12 cellular contexts compared by ENCODE assay signal in the genomic region with DNA sequence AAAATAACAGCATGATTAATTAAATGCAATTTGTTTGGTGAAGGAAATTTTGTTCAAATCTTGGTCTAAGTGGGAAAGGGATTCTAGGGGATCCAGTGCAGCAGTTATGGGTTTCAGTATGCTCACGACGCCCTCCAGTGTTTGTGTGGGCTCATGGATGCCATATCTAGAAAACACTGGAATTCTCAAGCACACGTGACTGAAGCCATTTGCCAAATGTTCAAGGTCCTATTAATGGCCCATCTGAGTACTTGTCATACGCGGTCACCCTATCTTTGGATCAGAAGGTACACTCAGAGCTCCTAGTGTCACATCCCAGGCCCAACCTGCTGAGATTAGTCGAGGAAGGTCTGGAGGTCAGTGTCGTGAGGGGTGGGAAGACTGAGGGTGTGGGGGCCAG. TPM values are rescaled to one million over a fixed set of nuclear protein-coding genes. Genes with fewer than 3 reads are reported as not detected.
A peak's percentile ranks its signal among the peaks of the same experiment; 100 is the strongest.
DNase-seq lines count a peak whose midpoint lies in the region; ATAC-seq, FAIRE-seq and TF ChIP-seq lines count a peak whose summit lies in the region.
"Not testable (repeated sequence)": the region's sequence is repeated elsewhere in the genome, so short reads cannot be mapped to it uniquely, and the experiment has no call there.
"Had no signal": no experiment of that assay in that cellular context is flagged by ENCODE, and none has a peak within 500 bp of the region (broad histone marks: within the 10 kb centered on the region; RNA-seq: fewer than 3 reads in every experiment).

No MANE protein-coding gene starts in this region.

- H2AFZ ChIP-seq in GM12878 (ENCODE audit: control insufficient read depth, low read depth, low read length); HepG2 (ENCODE audit: low read length); osteoblast (ENCODE audit: low read length): not testable (repeated sequence)

- not testable (repeated sequence) for H3K4me1 Mint-ChIP-seq in CD8-positive, alpha-beta T cell (ENCODE audit: low read depth)

- intact Hi-C loops in CD8-positive, alpha-beta T cell (cut with DNase I, micrococcal nuclease); GM12878 (cut with micrococcal nuclease; ENCODE audit: unreplicated experiment): not testable (repeated sequence)
- intact Hi-C loops in heart left ventricle (cut with DNase I), result loop anchor here in 3 of 10 donors (5.0 kb wide), 3 partner anchors 89 to 99 kb away; no protein-coding TSS in a partner anchor
- intact Hi-C loops in HepG2 (cut with micrococcal nuclease; ENCODE audit: unreplicated experiment), result loop anchor here (5.0 kb wide), 1 partner anchor 94 kb away; no protein-coding TSS in a partner anchor

- not testable (repeated sequence) for H3K36me3 ChIP-seq in CD8-positive, alpha-beta T cell (ENCODE audit: insufficient read depth, low read length); GM12878 (ENCODE audit: control insufficient read depth in 2 of 2, insufficient read depth in 2 of 2, low read length in 1 of 2); heart left ventricle; HepG2 (replicated peaks in 1 of 2; ENCODE audit: control insufficient read depth in 1 of 2, insufficient read depth in 2 of 2, low read length in 2 of 2); osteoblast (ENCODE audit: insufficient read depth, low read length)

- not testable (repeated sequence) for H3K36me3 Mint-ChIP-seq in CD8-positive, alpha-beta T cell

- not testable (repeated sequence) for H3K4me3 ChIP-seq in CD8-positive, alpha-beta T cell (ENCODE audit: low read depth, low read length); GM12878; heart left ventricle; HepG2 (replicated peaks in 1 of 3; ENCODE audit: insufficient read depth in 1 of 3, low read depth in 2 of 3, low read length in 3 of 3); osteoblast (ENCODE audit: insufficient read depth, low read length)

- not testable (repeated sequence) for H3K27ac ChIP-seq in CD8-positive, alpha-beta T cell (ENCODE audit: low read depth, low read length); GM12878 (ENCODE audit: control insufficient read depth, insufficient read depth); heart left ventricle; HepG2 (ENCODE audit: extremely low read length, insufficient read depth, low read length); osteoblast (ENCODE audit: low read depth, low read length)

- not testable (repeated sequence) for H3K27ac Mint-ChIP-seq in CD8-positive, alpha-beta T cell

- not testable (repeated sequence) for DNase-seq in CD8-positive, alpha-beta T cell; H54 (ENCODE audit: insufficient read length, low spot score); GM12878 (ENCODE audit: low read depth, low spot score); heart left ventricle; HepG2 (ENCODE audit: low spot score); osteoblast (ENCODE audit: insufficient read length, low spot score, missing footprints)

- H3K9me3 ChIP-seq in CD8-positive, alpha-beta T cell (ENCODE audit: low read length); GM12878 (replicated peaks; ENCODE audit: control insufficient read depth, insufficient read depth, low read length); heart left ventricle; HepG2 (ENCODE audit: low read length); osteoblast (ENCODE audit: low read depth, low read length): not testable (repeated sequence)

- not testable (repeated sequence) for H3K4me2 ChIP-seq in GM12878 (ENCODE audit: control insufficient read depth, insufficient read depth); HepG2 (ENCODE audit: low read depth, low read length); osteoblast (ENCODE audit: insufficient read depth, low read length)

- H3K4me1 ChIP-seq in CD8-positive, alpha-beta T cell (ENCODE audit: insufficient read depth, low read length); GM12878 (ENCODE audit: control insufficient read depth, insufficient read depth, low read length); heart left ventricle: not testable (repeated sequence)
- H3K4me1 ChIP-seq in HepG2 (ENCODE audit: insufficient read depth, low read length), result peaks cover 17% of the 10 kb centered on the region
- peaks cover 10% of the 10 kb centered on the region for H3K4me1 ChIP-seq in osteoblast (ENCODE audit: insufficient read depth, low read length)

- not testable (repeated sequence) for TF ChIP-seq CTCF in CD8-positive, alpha-beta T cell (IDR thresholded peaks at IDR 0.05); GM12878 (IDR thresholded peaks at IDR 0.05 in 2 of 3, conservative IDR thresholded peaks at IDR 0.05 in 1 of 3; ENCODE audit: control insufficient read depth in 2 of 3, extremely low read depth in 1 of 3, insufficient read depth in 1 of 3, low read depth in 3 of 3, low read length in 3 of 3); heart left ventricle (IDR thresholded peaks at IDR 0.05); HepG2 (CRISPR knock-in tag; IDR thresholded peaks at IDR 0.05)
- TF ChIP-seq CTCF in osteoblast (IDR thresholded peaks at IDR 0.05; ENCODE audit: extremely low read depth, low read depth, low read length), result peak; percentile 6

- TF ChIP-seq RAD21 in GM12878 (IDR thresholded peaks at IDR 0.05; ENCODE audit: insufficient read depth, low read depth, low read length); HepG2 (CRISPR knock-in tag; IDR thresholded peaks at IDR 0.05): not testable (repeated sequence)

- not testable (repeated sequence) for TF ChIP-seq EP300 in GM12878 (IDR thresholded peaks at IDR 0.05; ENCODE audit: borderline replicate concordance in 1 of 2, control insufficient read depth in 1 of 2, low read depth in 2 of 2, low read length in 2 of 2); HepG2 (IDR thresholded peaks at IDR 0.05; ENCODE audit: low read depth in 2 of 2, low read length in 2 of 2); HepG2 (CRISPR knock-in tag; IDR thresholded peaks at IDR 0.05; ENCODE audit: borderline replicate concordance)

- WGBS in GM12878 (ENCODE audit: insufficient coverage, insufficient replicate concordance, low lambda C conversion rate, missing lambda C conversion rate), result no CpG with 5 or more reads among the region's 7 CpGs
- 17% methylated on average over 2 of the region's 7 CpGs; no CpG with 5 or more reads in 3 of the 4 donors for WGBS in heart left ventricle, 4 donors
- WGBS in HepG2 (ENCODE audit: low lambda C conversion rate), result 24% methylated on average over 2 of the region's 7 CpGs

- not testable (repeated sequence) for BruUV-seq in GM12878 (replicated peaks; lab: Mats Ljungman, UMichigan); HepG2 (replicated peaks; lab: Mats Ljungman, UMichigan)

- not testable (repeated sequence) for H3K4me3 Mint-ChIP-seq in CD8-positive, alpha-beta T cell

- H3K27me3 Mint-ChIP-seq in CD8-positive, alpha-beta T cell (ENCODE audit: low read depth), result not testable (repeated sequence)

- not testable (repeated sequence) for H3K79me2 ChIP-seq in GM12878 (ENCODE audit: control insufficient read depth, insufficient read depth, low read length); HepG2 (ENCODE audit: insufficient read depth, low read length); osteoblast (ENCODE audit: insufficient read depth, low read length)

- H3K27me3 ChIP-seq in CD8-positive, alpha-beta T cell (ENCODE audit: insufficient read depth, low read length); GM12878 (replicated peaks in 1 of 2; ENCODE audit: control insufficient read depth in 2 of 2, insufficient read depth in 2 of 2, low read length in 1 of 2); heart left ventricle; HepG2 (ENCODE audit: control insufficient read depth in 1 of 2, insufficient read depth in 2 of 2, low read length in 2 of 2); osteoblast (ENCODE audit: insufficient read depth, low read length): not testable (repeated sequence)

- FAIRE-seq in H54 (lab: Jason Lieb, UNC), result peak; percentile 86
- peak; percentile 71 for FAIRE-seq in GM12878 (lab: Jason Lieb, UNC)
- FAIRE-seq in HepG2 (lab: Jason Lieb, UNC), result peak; percentile 92

- TF ChIP-seq POLR2A in H54 (IDR thresholded peaks at IDR 0.05; ENCODE audit: low read depth, low read length); GM12878 (IDR thresholded peaks at IDR 0.05; ENCODE audit: low read depth, low read length); heart left ventricle (IDR thresholded peaks at IDR 0.05); HepG2 (IDR thresholded peaks at IDR 0.05; ENCODE audit: insufficient read depth in 1 of 2, low read depth in 2 of 2, low read length in 2 of 2): not testable (repeated sequence)

- H4K20me1 ChIP-seq in GM12878 (ENCODE audit: control insufficient read depth, insufficient read depth); HepG2 (ENCODE audit: insufficient read depth, low read length); osteoblast (ENCODE audit: insufficient read depth, low read length): not testable (repeated sequence)

- peak; percentile 44 for ATAC-seq in CD8-positive, alpha-beta T cell
- peak; percentile 65; the same call in 2 of the 3 replicates for ATAC-seq in SK-N-SH treated with all-trans-retinoic acid at 6 μM for 48 hours
- ATAC-seq in GM12878, result peak; percentile 50
- peak in 3 of 4 donors; percentile 65 to 81 (median 76) for ATAC-seq in heart left ventricle
- peak; percentile 54 for ATAC-seq in HepG2

- H3K9ac ChIP-seq in GM12878 (ENCODE audit: control insufficient read depth, insufficient read depth, low read length); HepG2 (ENCODE audit: insufficient read depth, low read depth, low read length): not testable (repeated sequence)

- CTCF ChIA-PET in CD8-positive, alpha-beta T cell (lab: Charles Lee); GM12878 (lab: Yijun Ruan, JAX); HepG2 (lab: Yijun Ruan, JAX; ENCODE audit: low intra/inter-chr PET ratio, low total read pairs): not testable (repeated sequence)

- not testable (repeated sequence) for H3K9me3 Mint-ChIP-seq in CD8-positive, alpha-beta T cell

- in situ Hi-C loops in GM12878 (cut with MboI); HepG2 (cut with HindIII; ENCODE audit: extremely low pct_ligation_motif_present, low pct_unique_long_range_greater_than_20kb): not testable (repeated sequence)

- SMC1A ChIA-PET in GM12878 (lab: Charles Lee; ENCODE audit: uncharacterized antibody, unreplicated experiment), result not testable (repeated sequence)

- POLR2A ChIA-PET in CD8-positive, alpha-beta T cell (lab: Charles Lee); GM12878 (lab: Charles Lee); HepG2 (lab: Yijun Ruan, JAX): not testable (repeated sequence)

- RAD21 ChIA-PET in GM12878 (lab: Charles Lee; ENCODE audit: unreplicated experiment), result not testable (repeated sequence)

RNA-seq across cellular contexts. Expression of gene MICB, which starts 11.9 kb away (rescaled TPM):
- total RNA-seq in CD8-positive, alpha-beta T cell, result 10 to 100 TPM; 14.4 to 15.3 TPM
- 21.0 and 25.4 TPM in 2 replicates for total RNA-seq in GM12878 (2013; cell fraction: nucleolus; rRNA removed)
- 21.6 and 21.9 TPM in 2 replicates for total RNA-seq in GM12878 (2014; rRNA removed)
- total RNA-seq in GM12878 (2014; rRNA removed; fragmentation: Illumina TruSeq; extraction: Trizol), result 17.6 TPM in 2 replicates
- total RNA-seq in GM12878 (2021), result 15.6 and 18.0 TPM in 2 replicates
- polyA plus RNA-seq in GM12878 (2011; ENCODE audit: low read depth), result 7.4 TPM
- 26.6 and 37.1 TPM in 2 replicates for polyA plus RNA-seq in GM12878 (2011; rRNA removed)
- polyA plus RNA-seq in GM12878 (2011; cell fraction: cytosol; rRNA removed), result 37.5 and 41.0 TPM in 2 replicates
- 44.5 and 47.1 TPM in 2 replicates for polyA plus RNA-seq in GM12878 (2011; cell fraction: nucleus; rRNA removed)
- 9.0 and 13.7 TPM in 2 replicates for polyA plus RNA-seq in GM12878 (2012)
- polyA plus RNA-seq in GM12878 (2014; fragmentation: Illumina TruSeq; extraction: Trizol), result 25.2 and 29.8 TPM in 2 replicates
- polyA plus RNA-seq in GM12878 (2014; fragmentation: Nextera tagmentation; extraction: Ambion mirVana), result 10 to 100 TPM in 1 of 2 experiments, 1 to 10 TPM in 1; 9.0 to 11.3 TPM
- 23.7 and 25.5 TPM in 2 replicates for polyA plus RNA-seq in GM12878 (2014; rRNA removed)
- polyA plus RNA-seq in GM12878 (2016; fragmentation: Nextera tagmentation; extraction: Ambion mirVana), result 10 to 100 TPM; 12.1 to 12.6 TPM
- polyA minus RNA-seq in GM12878 (2011; rRNA and poly(A)+ RNA removed), result 45.5 and 57.2 TPM in 2 replicates
- 13.1 and 14.6 TPM in 2 replicates for polyA minus RNA-seq in GM12878 (2011; cell fraction: cytosol; rRNA and poly(A)+ RNA removed)
- 9.9 and 19.3 TPM in 2 replicates for polyA minus RNA-seq in GM12878 (2011; cell fraction: nucleus; rRNA and poly(A)+ RNA removed)
- 1 to 10 TPM; 1.1 to 8.8 (median 1.5) TPM for total RNA-seq in heart left ventricle
- polyA plus RNA-seq in heart left ventricle, result 1 to 10 TPM in 1 of 2 donors, under 1 TPM in 1; 0.84 to 1.3 TPM
- 9.0 and 12.5 TPM in 2 replicates for total RNA-seq in HepG2 (2016; rRNA removed; fragmentation: Illumina TruSeq; extraction: Trizol)
- total RNA-seq in HepG2 (2016; cell fraction: cytosol; rRNA removed; fragmentation: Illumina TruSeq; extraction: Trizol; ENCODE audit: low read depth), result 2.6 and 3.2 TPM in 2 replicates
- 9.5 and 13.1 TPM in 2 replicates for total RNA-seq in HepG2 (2016; cell fraction: insoluble cytoplasmic fraction; rRNA removed; fragmentation: Illumina TruSeq; extraction: Trizol)
- total RNA-seq in HepG2 (2016; cell fraction: membrane; rRNA removed; fragmentation: Illumina TruSeq; extraction: Trizol), result 6.9 TPM in 2 replicates
- total RNA-seq in HepG2 (2016; cell fraction: nucleus; rRNA removed; fragmentation: Illumina TruSeq; extraction: Trizol), result 11.1 and 13.6 TPM in 2 replicates
- 12.8 and 15.4 TPM in 2 replicates for polyA plus RNA-seq in HepG2 (2011; rRNA removed)
- 12.4 and 15.7 TPM in 2 replicates for polyA plus RNA-seq in HepG2 (2011; cell fraction: cytosol; rRNA removed)
- polyA plus RNA-seq in HepG2 (2011; cell fraction: nucleus; rRNA removed), result 5.2 and 6.2 TPM in 2 replicates
- 7.7 and 11.6 TPM in 2 replicates for polyA plus RNA-seq in HepG2 (2012)
- polyA plus RNA-seq in HepG2 (2016; cell fraction: cytosol; fragmentation: Illumina TruSeq; extraction: Trizol; ENCODE audit: low read depth), result 2.0 and 2.2 TPM in 2 replicates
- polyA plus RNA-seq in HepG2 (2016; cell fraction: insoluble cytoplasmic fraction; fragmentation: Illumina TruSeq; extraction: Trizol; ENCODE audit: low read depth), result 9.0 and 9.7 TPM in 2 replicates
- polyA plus RNA-seq in HepG2 (2016; cell fraction: membrane; fragmentation: Illumina TruSeq; extraction: Trizol; ENCODE audit: low read depth), result 4.3 and 4.8 TPM in 2 replicates
- polyA plus RNA-seq in HepG2 (2016; cell fraction: nucleus; fragmentation: Illumina TruSeq; extraction: Trizol; ENCODE audit: insufficient read depth, low read depth), result 18.1 and 19.7 TPM in 2 replicates
- polyA minus RNA-seq in HepG2 (2011; rRNA and poly(A)+ RNA removed; ENCODE audit: low replicate concordance), result 21.6 and 48.3 TPM in 2 replicates
- 9.7 and 10.3 TPM in 2 replicates for polyA minus RNA-seq in HepG2 (2011; cell fraction: cytosol; rRNA and poly(A)+ RNA removed)
- 4.5 and 4.6 TPM in 2 replicates for polyA minus RNA-seq in HepG2 (2011; cell fraction: nucleus; rRNA and poly(A)+ RNA removed)
- total RNA-seq in osteoblast, result 12.7 and 14.1 TPM in 2 replicates

RNA-seq across cellular contexts. Expression of gene MCCD1, which starts 42.7 kb away (rescaled TPM):
- total RNA-seq in CD8-positive, alpha-beta T cell, result not detected
- not detected in 2 replicates for total RNA-seq in GM12878 (2013; cell fraction: nucleolus; rRNA removed)
- total RNA-seq in GM12878 (2014; rRNA removed) (not detected in 2 replicates), GM12878 (2014; rRNA removed; fragmentation: Illumina TruSeq; extraction: Trizol) (not detected in 2 replicates), GM12878 (2021) (not detected in 2 replicates), heart left ventricle (not detected), HepG2 (2016; rRNA removed; fragmentation: Illumina TruSeq; extraction: Trizol) (0.15 and 0.36 TPM in 2 replicates), osteoblast (not detected in 2 replicates)
- not detected for polyA plus RNA-seq in GM12878 (2011; ENCODE audit: low read depth)
- polyA plus RNA-seq in GM12878 (2011; rRNA removed) (not detected in 2 replicates), GM12878 (2014; fragmentation: Illumina TruSeq; extraction: Trizol) (not detected in 2 replicates), GM12878 (2014; fragmentation: Nextera tagmentation; extraction: Ambion mirVana) (not detected), GM12878 (2014; rRNA removed) (not detected in 2 replicates), GM12878 (2016; fragmentation: Nextera tagmentation; extraction: Ambion mirVana) (not detected), heart left ventricle (not detected), HepG2 (2011; rRNA removed) (0.09 TPM in 1 of 2 replicates, not detected in the other)
- polyA plus RNA-seq in GM12878 (2011; cell fraction: cytosol; rRNA removed), result not detected in 2 replicates
- not detected in 2 replicates for polyA plus RNA-seq in GM12878 (2011; cell fraction: nucleus; rRNA removed)
- polyA plus RNA-seq in GM12878 (2012), result 0.18 TPM in 1 of 2 replicates, not detected in the other
- polyA minus RNA-seq in GM12878 (2011; rRNA and poly(A)+ RNA removed), result not detected in 2 replicates
- not detected in 2 replicates for polyA minus RNA-seq in GM12878 (2011; cell fraction: cytosol; rRNA and poly(A)+ RNA removed)
- not detected in 2 replicates for polyA minus RNA-seq in GM12878 (2011; cell fraction: nucleus; rRNA and poly(A)+ RNA removed)
- total RNA-seq in HepG2 (2016; cell fraction: cytosol; rRNA removed; fragmentation: Illumina TruSeq; extraction: Trizol; ENCODE audit: low read depth), result 0.26 TPM in 1 of 2 replicates, not detected in the other
- 0.19 TPM in 1 of 2 replicates, not detected in the other for total RNA-seq in HepG2 (2016; cell fraction: insoluble cytoplasmic fraction; rRNA removed; fragmentation: Illumina TruSeq; extraction: Trizol)
- total RNA-seq in HepG2 (2016; cell fraction: membrane; rRNA removed; fragmentation: Illumina TruSeq; extraction: Trizol), result 0.19 and 0.38 TPM in 2 replicates
- 0.43 TPM in 1 of 2 replicates, not detected in the other for total RNA-seq in HepG2 (2016; cell fraction: nucleus; rRNA removed; fragmentation: Illumina TruSeq; extraction: Trizol)
- 0.06 and 0.09 TPM in 2 replicates for polyA plus RNA-seq in HepG2 (2011; cell fraction: cytosol; rRNA removed)
- polyA plus RNA-seq in HepG2 (2011; cell fraction: nucleus; rRNA removed), result not detected in 2 replicates
- polyA plus RNA-seq in HepG2 (2012), result 0.25 and 0.28 TPM in 2 replicates
- 0.18 and 0.33 TPM in 2 replicates for polyA plus RNA-seq in HepG2 (2016; cell fraction: cytosol; fragmentation: Illumina TruSeq; extraction: Trizol; ENCODE audit: low read depth)
- polyA plus RNA-seq in HepG2 (2016; cell fraction: insoluble cytoplasmic fraction; fragmentation: Illumina TruSeq; extraction: Trizol; ENCODE audit: low read depth), result 0.26 TPM in 1 of 2 replicates, not detected in the other
- 0.21 and 0.24 TPM in 2 replicates for polyA plus RNA-seq in HepG2 (2016; cell fraction: membrane; fragmentation: Illumina TruSeq; extraction: Trizol; ENCODE audit: low read depth)
- polyA plus RNA-seq in HepG2 (2016; cell fraction: nucleus; fragmentation: Illumina TruSeq; extraction: Trizol; ENCODE audit: insufficient read depth, low read depth), result 0.53 and 0.71 TPM in 2 replicates
- polyA minus RNA-seq in HepG2 (2011; rRNA and poly(A)+ RNA removed; ENCODE audit: low replicate concordance), result 0.48 TPM in 1 of 2 replicates, not detected in the other
- not detected in 2 replicates for polyA minus RNA-seq in HepG2 (2011; cell fraction: cytosol; rRNA and poly(A)+ RNA removed)
- not detected in 2 replicates for polyA minus RNA-seq in HepG2 (2011; cell fraction: nucleus; rRNA and poly(A)+ RNA removed)
- total RNA-seq: CD4-positive, alpha-beta memory T cell; G401; H7; HFFc6; OCI-LY7 had no signal
- polyA plus RNA-seq: CD4-positive, alpha-beta memory T cell had no signal

RNA-seq across cellular contexts. Expression of gene DDX39B, which starts 55.7 kb away (rescaled TPM):
- 100 to 1,000 TPM; 483 to 518 TPM for total RNA-seq in CD8-positive, alpha-beta T cell
- total RNA-seq in GM12878 (2013; cell fraction: nucleolus; rRNA removed), result 503 and 551 TPM in 2 replicates
- total RNA-seq in GM12878 (2014; rRNA removed), result 542 and 564 TPM in 2 replicates
- 316 and 317 TPM in 2 replicates for total RNA-seq in GM12878 (2014; rRNA removed; fragmentation: Illumina TruSeq; extraction: Trizol)
- total RNA-seq in GM12878 (2021), result 337 and 345 TPM in 2 replicates
- 166 TPM for polyA plus RNA-seq in GM12878 (2011; ENCODE audit: low read depth)
- 399 and 625 TPM in 2 replicates for polyA plus RNA-seq in GM12878 (2011; rRNA removed)
- polyA plus RNA-seq in GM12878 (2011; cell fraction: cytosol; rRNA removed), result 854 and 1,032 TPM in 2 replicates
- polyA plus RNA-seq in GM12878 (2011; cell fraction: nucleus; rRNA removed), result 1,451 and 1,606 TPM in 2 replicates
- 337 and 387 TPM in 2 replicates for polyA plus RNA-seq in GM12878 (2012)
- polyA plus RNA-seq in GM12878 (2014; fragmentation: Illumina TruSeq; extraction: Trizol), result 379 and 384 TPM in 2 replicates
- polyA plus RNA-seq in GM12878 (2014; fragmentation: Nextera tagmentation; extraction: Ambion mirVana), result 100 to 1,000 TPM; 271 to 277 TPM
- polyA plus RNA-seq in GM12878 (2014; rRNA removed), result 661 and 728 TPM in 2 replicates
- 100 to 1,000 TPM; 275 to 296 TPM for polyA plus RNA-seq in GM12878 (2016; fragmentation: Nextera tagmentation; extraction: Ambion mirVana)
- 683 and 1,173 TPM in 2 replicates for polyA minus RNA-seq in GM12878 (2011; rRNA and poly(A)+ RNA removed)
- polyA minus RNA-seq in GM12878 (2011; cell fraction: cytosol; rRNA and poly(A)+ RNA removed), result 192 and 243 TPM in 2 replicates
- 336 and 534 TPM in 2 replicates for polyA minus RNA-seq in GM12878 (2011; cell fraction: nucleus; rRNA and poly(A)+ RNA removed)
- total RNA-seq in heart left ventricle, result 100 to 1,000 TPM; 122 to 209 (median 164) TPM
- 100 to 1,000 TPM; 162 to 193 TPM for polyA plus RNA-seq in heart left ventricle
- total RNA-seq in HepG2 (2016; rRNA removed; fragmentation: Illumina TruSeq; extraction: Trizol), result 570 and 737 TPM in 2 replicates
- total RNA-seq in HepG2 (2016; cell fraction: cytosol; rRNA removed; fragmentation: Illumina TruSeq; extraction: Trizol; ENCODE audit: low read depth), result 100 and 118 TPM in 2 replicates
- total RNA-seq in HepG2 (2016; cell fraction: insoluble cytoplasmic fraction; rRNA removed; fragmentation: Illumina TruSeq; extraction: Trizol), result 551 and 741 TPM in 2 replicates
- 185 and 202 TPM in 2 replicates for total RNA-seq in HepG2 (2016; cell fraction: membrane; rRNA removed; fragmentation: Illumina TruSeq; extraction: Trizol)
- total RNA-seq in HepG2 (2016; cell fraction: nucleus; rRNA removed; fragmentation: Illumina TruSeq; extraction: Trizol), result 358 and 385 TPM in 2 replicates
- 650 and 678 TPM in 2 replicates for polyA plus RNA-seq in HepG2 (2011; rRNA removed)
- polyA plus RNA-seq in HepG2 (2011; cell fraction: cytosol; rRNA removed), result 412 and 551 TPM in 2 replicates
- 1,695 and 1,727 TPM in 2 replicates for polyA plus RNA-seq in HepG2 (2011; cell fraction: nucleus; rRNA removed)
- 442 and 447 TPM in 2 replicates for polyA plus RNA-seq in HepG2 (2012)
- 114 and 121 TPM in 2 replicates for polyA plus RNA-seq in HepG2 (2016; cell fraction: cytosol; fragmentation: Illumina TruSeq; extraction: Trizol; ENCODE audit: low read depth)
- polyA plus RNA-seq in HepG2 (2016; cell fraction: insoluble cytoplasmic fraction; fragmentation: Illumina TruSeq; extraction: Trizol; ENCODE audit: low read depth), result 480 and 493 TPM in 2 replicates
- polyA plus RNA-seq in HepG2 (2016; cell fraction: membrane; fragmentation: Illumina TruSeq; extraction: Trizol; ENCODE audit: low read depth), result 169 and 185 TPM in 2 replicates
- 1,220 and 1,229 TPM in 2 replicates for polyA plus RNA-seq in HepG2 (2016; cell fraction: nucleus; fragmentation: Illumina TruSeq; extraction: Trizol; ENCODE audit: insufficient read depth, low read depth)
- polyA minus RNA-seq in HepG2 (2011; rRNA and poly(A)+ RNA removed; ENCODE audit: low replicate concordance), result 1,218 and 1,293 TPM in 2 replicates
- polyA minus RNA-seq in HepG2 (2011; cell fraction: cytosol; rRNA and poly(A)+ RNA removed), result 205 and 230 TPM in 2 replicates
- 632 and 651 TPM in 2 replicates for polyA minus RNA-seq in HepG2 (2011; cell fraction: nucleus; rRNA and poly(A)+ RNA removed)
- 240 and 262 TPM in 2 replicates for total RNA-seq in osteoblast
